Comparison of ENCODE assay signal across 8 cellular contexts in genomic region chr11:64916848-64917662, GRCh38. TPM values are rescaled to one million over a fixed set of nuclear protein-coding genes. Genes with fewer than 3 reads are reported as not detected.
DNase-seq lines count a peak whose midpoint lies in the region; ATAC-seq, FAIRE-seq and TF ChIP-seq lines count a peak whose summit lies in the region.

Gene ATG2A (minus strand): TSS chr11:64917209. CDS start chr11:64917135, 74 bp downstream.

- H3K27ac ChIP-seq in H1 (ENCODE audit: low read depth, low read length) = peak within 1 kb of the TSS; percentile 45

- no peak within 1 kb of the TSS for H3K56ac ChIP-seq in H1 (replicated peaks; ENCODE audit: insufficient read length, low read depth, low read length)

- peaks cover 0 to 2% of the 10 kb centered on the region in 2 experiments for H4K20me1 ChIP-seq in H1 (replicated peaks in 1 of 2; ENCODE audit: control insufficient read depth in 1 of 2, insufficient read depth in 2 of 2, low read length in 2 of 2)

- H3K4me3 ChIP-seq in H1 (ENCODE audit: extremely low read depth in 1 of 4, insufficient read depth in 2 of 4, low read depth in 3 of 4, low read length in 4 of 4) = peak within 1 kb of the TSS; percentile 74 to 97 (median 93)

- peak within 1 kb of the TSS; percentile 84 for H3K4me3 Mint-ChIP-seq in memory B cell

- H2AFZ ChIP-seq in H1 (ENCODE audit: low read length) = peak within 1 kb of the TSS; percentile 38; the same call in 1 of the 2 replicates

- H3K9ac ChIP-seq in H1 (replicated peaks in 1 of 4; ENCODE audit: extremely low read depth in 1 of 4, low read depth in 3 of 4, low read length in 3 of 4) = peak within 1 kb of the TSS; percentile 82 to 98 (median 89)

- no peak within 1 kb of the TSS for H2BK20ac ChIP-seq in H1 (ENCODE audit: low read length)

- 0 out of 2 replicates have a peak within 1 kb of the TSS, but pooled peaks have one; percentile 81 for H3K18ac ChIP-seq in H1 (ENCODE audit: extremely low read depth, low read length)

- H2BK120ac ChIP-seq in H1 (replicated peaks; ENCODE audit: low read depth, low read length) = peak within 1 kb of the TSS; percentile 37

- H3K23ac ChIP-seq in H1 (ENCODE audit: insufficient read length) = no peak within 1 kb of the TSS

- H3K9me3 Mint-ChIP-seq in memory B cell = no peaks in the 10 kb centered on the region

- H3K27ac Mint-ChIP-seq in memory B cell = peak within 1 kb of the TSS; percentile 94

- no peaks in the 10 kb centered on the region for H3K27me3 ChIP-seq in H1 (replicated peaks in 1 of 4; ENCODE audit: control insufficient read depth in 3 of 4, extremely low read depth in 1 of 4, insufficient read depth in 3 of 4, low read length in 3 of 4)

- no peaks in the 10 kb centered on the region for H3K79me2 ChIP-seq in H1 (ENCODE audit: control insufficient read depth in 1 of 2, insufficient read depth in 2 of 2, low read length in 2 of 2)

- peaks cover 15% of the 10 kb centered on the region for H3K4me1 Mint-ChIP-seq in memory B cell

- peak within 1 kb of the TSS; percentile 65 for H4K5ac ChIP-seq in H1 (ENCODE audit: insufficient read length, low read depth, low read length)

- no peak for TF ChIP-seq EP300 in H1 (IDR thresholded peaks at IDR 0.05; ENCODE audit: borderline replicate concordance in 1 of 2, low read depth in 2 of 2, low read length in 2 of 2)

- peaks cover 3% of the 10 kb centered on the region for H3K36me3 Mint-ChIP-seq in memory B cell

- H3K27me3 Mint-ChIP-seq in memory B cell = no peaks in the 10 kb centered on the region

- H3K4ac ChIP-seq in H1 (replicated peaks; ENCODE audit: insufficient read length, low read depth, low read length) = peak within 1 kb of the TSS; percentile 57

- H4K91ac ChIP-seq in H1 (replicated peaks; ENCODE audit: insufficient read length, low read length) = no peak within 1 kb of the TSS

- H2BK5ac ChIP-seq in H1 (ENCODE audit: low read depth, low read length) = peak within 1 kb of the TSS; percentile 41

- peaks cover 0 to 11% (median 4%) of the 10 kb centered on the region in 4 experiments; a peak in 5 of 7 replicates for H3K4me1 ChIP-seq in H1 (replicated peaks in 1 of 4; ENCODE audit: control insufficient read depth in 3 of 4, insufficient read depth in 4 of 4, low read length in 3 of 4)

- TF ChIP-seq RAD21 in H1 (IDR thresholded peaks at IDR 0.05 in 1 of 2, conservative IDR thresholded peaks at IDR 0.05 in 1 of 2; ENCODE audit: low read depth in 2 of 2, low read length in 2 of 2) = no peak

- H3K79me1 ChIP-seq in H1 (ENCODE audit: low read depth, low read length) = 0 out of 2 replicates have a peak, but pooled peaks cover 3% of the 10 kb centered on the region

- peaks cover 13% of the 10 kb centered on the region for H3K23me2 ChIP-seq in H1 (ENCODE audit: low read depth, low read length)

- FAIRE-seq in HTR-8/SVneo (lab: Jason Lieb, UNC) (peak; percentile 82), H1 (lab: Jason Lieb, UNC) (peak; percentile 99)

- WGBS in H1 (ENCODE audit: extremely low coverage in 1 of 2, insufficient coverage in 1 of 2, insufficient read length in 1 of 2, insufficient replicate concordance in 2 of 2, low coverage in 1 of 2, low lambda C conversion rate in 2 of 2, missing lambda C conversion rate in 1 of 2), 2 experiments = 1% methylated on average over 50 of the region's 55 CpGs; no CpG with 5 or more reads in 1 of the 2 experiments

- H3K4me2 ChIP-seq in H1 (ENCODE audit: insufficient read depth in 1 of 2, low read depth in 2 of 2, low read length in 2 of 2) = peak within 1 kb of the TSS; percentile 88 to 98

- H2AK5ac ChIP-seq in H1 (ENCODE audit: low read depth, low read length) = peak within 1 kb of the TSS; percentile 49; the same call in 1 of the 2 replicates

- peak within 1 kb of the TSS; percentile 5; the same call in 1 of the 2 replicates for H2BK12ac ChIP-seq in H1 (ENCODE audit: low read depth, low read length)

- H4K8ac ChIP-seq in H1 (ENCODE audit: extremely low read depth, insufficient read depth, low read length) = peak within 1 kb of the TSS; percentile 88; the same call in 1 of the 2 replicates

- H2BK15ac ChIP-seq in H1 (ENCODE audit: low read length) = no peak within 1 kb of the TSS

- peaks cover 0 to 3% (median 0%) of the 10 kb centered on the region in 4 experiments; a peak in 3 of 8 replicates for H3K36me3 ChIP-seq in H1 (ENCODE audit: control insufficient read depth in 2 of 4, insufficient read depth in 4 of 4, low read length in 3 of 4)

- 0 out of 3 replicates have a peak, but pooled peaks of 1 of the 2 experiments have one; percentile 36 for TF ChIP-seq POLR2A in H1 (IDR thresholded peaks at IDR 0.05; ENCODE audit: control extremely low read depth in 1 of 2, low read depth in 2 of 2, low read length in 2 of 2)

- CTCF ChIA-PET in H1 (lab: Charles Lee; ENCODE audit: partially characterized antibody) = interaction anchor here (1.1 to 6.1 kb wide), 7 partner anchors 11 to 97 kb away, joined by 5 to 37 read pairs (median 9); partner anchors contain the start of genes ARL2, BATF2 and GPHA2

- no peak for TF ChIP-seq CTCF in H1 (IDR thresholded peaks at IDR 0.05; ENCODE audit: control extremely low read depth in 1 of 3, insufficient read depth in 1 of 3, low read depth in 1 of 3, low read length in 3 of 3)

- no peaks in the 10 kb centered on the region for H3K9me3 ChIP-seq in H1 (ENCODE audit: insufficient read depth in 2 of 2, low read depth in 1 of 2, low read length in 1 of 2)

- POLR2A ChIA-PET in H1 (lab: Charles Lee; ENCODE audit: partially characterized antibody) = interaction anchor here (1.0 to 1.5 kb wide), 6 partner anchors 7 to 55 kb away, joined by 3 to 6 read pairs (median 3); partner anchors contain the start of genes MAJIN and PPP2R5B

- ATAC-seq in GM21367 (IDR thresholded peaks at IDR 0.05; ENCODE audit: unreplicated experiment) = peak; percentile 87
- ATAC-seq in memory B cell (ENCODE audit: low read depth) = peak; percentile 95

- no peak within 1 kb of the TSS for H3K14ac ChIP-seq in H1 (ENCODE audit: insufficient read length)

- DNase-seq in COLO829 (ENCODE audit: low spot score) (peak; percentile 99), HTR-8/SVneo (ENCODE audit: insufficient read length, low spot score) (peak; percentile 99), NOMO-1 treated with dmso at 0.1 percent for 144 hours (lab: John Stamatoyannopoulos, UW; ENCODE audit: unreplicated experiment) (peak; percentile 99), H1 (ENCODE audit: low read depth in 1 of 2, low spot score in 2 of 2) (peak; percentile 97 to 98), memory B cell (ENCODE audit: low spot score in 2 of 2) (peak; percentile 95 to 98)
- peak; percentile 94 to 96 (median 95) for DNase-seq in activated CD8-positive, alpha-beta memory T cell treated with anti-CD3 and anti-CD28 coated beads for 48 hours (ENCODE audit: low read depth in 2 of 3, low spot score in 2 of 3)
- peak; percentile 97 for DNase-seq in stimulated activated CD8-positive, alpha-beta memory T cell treated with anti-CD3 and anti-CD28 coated beads, Interleukin-12 subunit alpha, Interleukin-12 subunit beta, amount 100 ng/mL, for 24 hours (ENCODE audit: extremely low read depth)

TF ChIP-seq in H1, 55 proteins besides CTCF, POLR2A, EP300 and RAD21 (continues in another document):
- TF ChIP-seq SP1 (IDR thresholded peaks at IDR 0.05; ENCODE audit: low read depth, low read length) (peak; percentile 85; the same call in 1 of the 2 replicates), SAP30 (IDR thresholded peaks at IDR 0.05; ENCODE audit: insufficient read depth, insufficient replicate concordance, low read length) (no peak), TBP (IDR thresholded peaks at IDR 0.05; ENCODE audit: low read depth, low read length) (peak; percentile 77), CBX5 (IDR thresholded peaks at IDR 0.05; ENCODE audit: low read depth, low read length) (no peak), NANOG (IDR thresholded peaks at IDR 0.05; ENCODE audit: insufficient read depth, low read depth, low read length, poor library complexity, severe bottlenecking) (no peak), GABPA (IDR thresholded peaks at IDR 0.05; ENCODE audit: borderline replicate concordance, insufficient read depth, low read length) (no peak), SP4 (IDR thresholded peaks at IDR 0.05; ENCODE audit: low read length) (peak; percentile 92), SP2 (IDR thresholded peaks at IDR 0.05; ENCODE audit: low read length) (no peak), CHD2 (IDR thresholded peaks at IDR 0.05; ENCODE audit: low read length) (peak; percentile 44; the same call in 1 of the 2 replicates), BRCA1 (IDR thresholded peaks at IDR 0.05; ENCODE audit: low read depth, low read length) (no peak), TAF1 (IDR thresholded peaks at IDR 0.05; ENCODE audit: low read depth, low read length) (peak; percentile 80), NRF1 (IDR thresholded peaks at IDR 0.05; ENCODE audit: low read depth, low read length) (peak; percentile 23; the same call in 1 of the 2 replicates), BACH1 (IDR thresholded peaks at IDR 0.05; ENCODE audit: low read length) (no peak), SRF (IDR thresholded peaks at IDR 0.05; ENCODE audit: low read depth, low read length) (no peak)
- TF ChIP-seq, protein P1, sequence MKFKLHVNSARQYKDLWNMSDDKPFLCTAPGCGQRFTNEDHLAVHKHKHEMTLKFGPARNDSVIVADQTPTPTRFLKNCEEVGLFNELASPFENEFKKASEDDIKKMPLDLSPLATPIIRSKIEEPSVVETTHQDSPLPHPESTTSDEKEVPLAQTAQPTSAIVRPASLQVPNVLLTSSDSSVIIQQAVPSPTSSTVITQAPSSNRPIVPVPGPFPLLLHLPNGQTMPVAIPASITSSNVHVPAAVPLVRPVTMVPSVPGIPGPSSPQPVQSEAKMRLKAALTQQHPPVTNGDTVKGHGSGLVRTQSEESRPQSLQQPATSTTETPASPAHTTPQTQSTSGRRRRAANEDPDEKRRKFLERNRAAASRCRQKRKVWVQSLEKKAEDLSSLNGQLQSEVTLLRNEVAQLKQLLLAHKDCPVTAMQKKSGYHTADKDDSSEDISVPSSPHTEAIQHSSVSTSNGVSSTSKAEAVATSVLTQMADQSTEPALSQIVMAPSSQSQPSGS (IDR thresholded peaks at IDR 0.05; ENCODE audit: low read length) = no peak

RNA-seq across cellular contexts. Expression of gene ATG2A, which starts in this region (rescaled TPM):
- total RNA-seq in H1 (2021; fragmentation: NEBNext Ultra II Directional; extraction: Animal tissue kit (Norgen Biotek cat#: 25700)) = 20.9 and 22.1 TPM in 2 replicates
- 12.1 and 19.8 TPM in 2 replicates for polyA plus RNA-seq in H1 (2011; rRNA removed)
- 7.3 TPM for polyA plus RNA-seq in H1 (2011; cell fraction: cytosol; rRNA removed)
- 29.8 TPM for polyA plus RNA-seq in H1 (2011; cell fraction: nucleus; rRNA removed)
- 13.2 to 19.6 TPM (median 18.1 TPM) in 4 replicates for polyA plus RNA-seq in H1 (2012, experiment 1 of 2)
- 14.9 TPM for polyA plus RNA-seq in H1 (2012, experiment 2 of 2)
- 7.1 TPM for polyA plus RNA-seq in H1 (2013, experiment 1 of 2)
- polyA plus RNA-seq in H1 (2013, experiment 2 of 2) = 7.1 TPM
- polyA minus RNA-seq in H1 (2011; rRNA and poly(A)+ RNA removed) = 8.1 and 8.8 TPM in 2 replicates
- polyA minus RNA-seq in H1 (2011; cell fraction: cytosol; rRNA and poly(A)+ RNA removed) = 18.1 TPM
- polyA minus RNA-seq in H1 (2011; cell fraction: nucleus; rRNA and poly(A)+ RNA removed) = 24.5 TPM

Comparison
In these comparisons a context has a peak if more than half of its experiments do, and no peak if none do; other contexts are left out.
1. Peak in every context shown above with its lines: DNase-seq, ATAC-seq, H3K4me3 ChIP-seq and H3K27ac ChIP-seq.